Comparison of ENCODE assay signal across 2 cellular contexts in the genomic region with DNA sequence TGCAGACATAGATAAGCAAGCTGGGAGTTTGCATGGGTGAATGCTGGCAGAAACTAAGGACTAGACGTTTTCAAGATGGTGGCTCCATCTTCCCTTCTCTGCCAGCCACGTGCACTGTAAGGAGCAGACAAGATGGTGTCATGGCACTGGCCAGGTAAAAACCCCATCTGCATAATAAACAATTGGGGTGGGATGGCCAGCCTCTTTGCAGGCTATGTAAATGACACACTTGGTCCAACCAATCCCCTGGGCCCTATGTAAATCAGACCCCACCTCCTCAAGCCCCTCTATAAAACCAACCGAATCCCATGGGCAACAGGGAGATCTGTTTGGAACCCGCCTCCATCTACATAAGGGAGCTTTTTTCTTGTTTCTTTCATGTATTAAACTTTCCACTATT.
TF ChIP-seq lines count a peak whose summit lies in the region.

No MANE protein-coding gene starts in this region.

TF ChIP-seq in GM23338, 12 proteins besides CTCF, POLR2A, EP300 and RAD21 (continued from another document):
- TF ChIP-seq, protein P1, sequence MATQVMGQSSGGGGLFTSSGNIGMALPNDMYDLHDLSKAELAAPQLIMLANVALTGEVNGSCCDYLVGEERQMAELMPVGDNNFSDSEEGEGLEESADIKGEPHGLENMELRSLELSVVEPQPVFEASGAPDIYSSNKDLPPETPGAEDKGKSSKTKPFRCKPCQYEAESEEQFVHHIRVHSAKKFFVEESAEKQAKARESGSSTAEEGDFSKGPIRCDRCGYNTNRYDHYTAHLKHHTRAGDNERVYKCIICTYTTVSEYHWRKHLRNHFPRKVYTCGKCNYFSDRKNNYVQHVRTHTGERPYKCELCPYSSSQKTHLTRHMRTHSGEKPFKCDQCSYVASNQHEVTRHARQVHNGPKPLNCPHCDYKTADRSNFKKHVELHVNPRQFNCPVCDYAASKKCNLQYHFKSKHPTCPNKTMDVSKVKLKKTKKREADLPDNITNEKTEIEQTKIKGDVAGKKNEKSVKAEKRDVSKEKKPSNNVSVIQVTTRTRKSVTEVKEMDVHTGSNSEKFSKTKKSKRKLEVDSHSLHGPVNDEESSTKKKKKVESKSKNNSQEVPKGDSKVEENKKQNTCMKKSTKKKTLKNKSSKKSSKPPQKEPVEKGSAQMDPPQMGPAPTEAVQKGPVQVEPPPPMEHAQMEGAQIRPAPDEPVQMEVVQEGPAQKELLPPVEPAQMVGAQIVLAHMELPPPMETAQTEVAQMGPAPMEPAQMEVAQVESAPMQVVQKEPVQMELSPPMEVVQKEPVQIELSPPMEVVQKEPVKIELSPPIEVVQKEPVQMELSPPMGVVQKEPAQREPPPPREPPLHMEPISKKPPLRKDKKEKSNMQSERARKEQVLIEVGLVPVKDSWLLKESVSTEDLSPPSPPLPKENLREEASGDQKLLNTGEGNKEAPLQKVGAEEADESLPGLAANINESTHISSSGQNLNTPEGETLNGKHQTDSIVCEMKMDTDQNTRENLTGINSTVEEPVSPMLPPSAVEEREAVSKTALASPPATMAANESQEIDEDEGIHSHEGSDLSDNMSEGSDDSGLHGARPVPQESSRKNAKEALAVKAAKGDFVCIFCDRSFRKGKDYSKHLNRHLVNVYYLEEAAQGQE (IDR thresholded peaks at IDR 0.05; ENCODE audit: unreplicated experiment): no peak
- no peak for TF ChIP-seq STAT1 (IDR thresholded peaks at IDR 0.05; ENCODE audit: unreplicated experiment)
- TF ChIP-seq ZNF331 (CRISPR knock-in tag; IDR thresholded peaks at IDR 0.05; ENCODE audit: low read depth): no peak
- TF ChIP-seq POLR2AphosphoS5 (IDR thresholded peaks at IDR 0.05; ENCODE audit: low read depth): no peak
- TF ChIP-seq ZNF462 (CRISPR knock-in tag; IDR thresholded peaks at IDR 0.05): no peak
- no peak for TF ChIP-seq CREB1 (CRISPR knock-in tag; IDR thresholded peaks at IDR 0.05; ENCODE audit: low read depth)

TF ChIP-seq in WTC11, 78 proteins besides CTCF, POLR2A, EP300 and RAD21 (continued from another document):
- no peak for TF ChIP-seq ATF2 (CRISPR knock-in tag; IDR thresholded peaks at IDR 0.05; ENCODE audit: borderline replicate concordance, low read depth)
- no peak for TF ChIP-seq SMAD4 (CRISPR knock-in tag; IDR thresholded peaks at IDR 0.05)
- TF ChIP-seq ZNF263 (CRISPR knock-in tag; IDR thresholded peaks at IDR 0.05; ENCODE audit: low read depth): no peak
